ENCODE assay signal across 6 cellular contexts in the genomic region with DNA sequence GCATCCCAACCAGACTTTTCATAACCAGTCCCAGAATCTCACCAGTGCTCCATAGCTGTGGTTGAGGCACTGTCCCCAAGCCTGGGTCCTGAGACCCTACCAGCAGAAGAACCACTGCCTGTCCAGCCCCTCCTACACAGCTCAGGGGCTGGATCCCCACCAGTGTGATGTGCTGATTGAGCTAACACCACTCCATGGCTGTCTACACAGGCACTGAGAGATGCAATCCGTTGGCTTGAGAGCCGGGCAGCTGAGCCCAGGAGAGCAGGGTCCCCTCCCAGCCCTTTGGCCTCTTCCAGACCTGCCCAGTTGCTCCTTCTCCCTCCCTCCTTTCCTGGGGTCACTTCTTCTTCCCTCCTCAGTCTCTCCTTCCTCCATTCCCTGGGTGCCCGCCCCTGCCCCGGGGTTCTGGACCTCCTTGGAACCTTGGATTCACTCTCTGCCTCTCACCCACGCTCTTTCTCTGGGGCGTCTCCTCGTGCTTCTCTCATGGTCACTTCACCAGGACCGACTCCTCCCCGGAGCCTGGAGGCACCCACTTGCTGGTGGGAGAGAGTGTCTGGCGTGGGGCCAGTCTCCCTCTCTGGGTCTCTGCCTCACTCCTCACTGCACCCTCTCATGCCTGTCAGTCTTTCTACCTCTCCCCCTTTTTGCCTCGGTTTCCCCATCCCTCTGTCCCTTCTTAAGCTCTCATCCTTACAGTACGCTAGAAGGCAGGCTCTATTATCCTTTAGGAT. TPM values are rescaled to one million over a fixed set of nuclear protein-coding genes. Genes with fewer than 3 reads are reported as not detected.
DNase-seq lines count a peak whose midpoint lies in the region; ATAC-seq and TF ChIP-seq lines count a peak whose summit lies in the region.

No MANE protein-coding gene starts in this region.

- peak overlapping the region; percentile 75 to 90 (median 84) for H3K4me3 Mint-ChIP-seq in brain
- peak overlapping the region; percentile 81 for H3K4me3 Mint-ChIP-seq in nephron progenitor cell

- H3K27ac Mint-ChIP-seq in brain (peak overlapping the region; percentile 83 to 93 (median 90)), nephron progenitor cell (peak overlapping the region; percentile 64)

- no peaks in the 10 kb centered on the region for H3K9me3 Mint-ChIP-seq in brain
- H3K9me3 Mint-ChIP-seq in nephron progenitor cell = no peaks in the 10 kb centered on the region

- H3K27me3 Mint-ChIP-seq in brain (peaks cover 4% of the 10 kb centered on the region), nephron progenitor cell (ENCODE audit: low read depth, poor library complexity) (no peaks in the 10 kb centered on the region)

- ATAC-seq in HG02678 (IDR thresholded peaks at IDR 0.05; ENCODE audit: unreplicated experiment) = peak; percentile 5
- no peak for ATAC-seq in HG02840 (IDR thresholded peaks at IDR 0.05; ENCODE audit: low FRiP score, unreplicated experiment)
- no peak for ATAC-seq in GM18868 (IDR thresholded peaks at IDR 0.05; ENCODE audit: unreplicated experiment)
- no peak for ATAC-seq in HG03159 (IDR thresholded peaks at IDR 0.05; ENCODE audit: unreplicated experiment)

- H3K36me3 Mint-ChIP-seq in brain (peaks cover 13% of the 10 kb centered on the region), nephron progenitor cell (ENCODE audit: low read depth) (peaks cover 8% of the 10 kb centered on the region)

- TF ChIP-seq CTCF in brain (conservative IDR thresholded peaks at IDR 0.05) = no peak
- TF ChIP-seq CTCF in nephron progenitor cell (IDR thresholded peaks at IDR 0.05) = no peak

- H3K4me1 Mint-ChIP-seq in brain = peaks cover 39% of the 10 kb centered on the region
- H3K4me1 Mint-ChIP-seq in nephron progenitor cell = peaks cover 57% of the 10 kb centered on the region

- DNase-seq in nephron progenitor cell = no peak

RNA-seq across cellular contexts. Expression of a gene that starts 0.7 kb away (rescaled TPM):
- 81.7 TPM for polyA plus RNA-seq in brain (ENCODE audit: insufficient read depth, low read depth, low replicate concordance)

RNA-seq across cellular contexts. Expression of a gene that starts 25.3 kb away (rescaled TPM):
- 7.1 TPM for polyA plus RNA-seq in brain (ENCODE audit: insufficient read depth, low read depth, low replicate concordance)

RNA-seq across cellular contexts. Expression of a gene that starts 34.0 kb away (rescaled TPM):
- polyA plus RNA-seq in brain (ENCODE audit: insufficient read depth, low read depth, low replicate concordance) = 48.9 TPM

RNA-seq across cellular contexts. Expression of a gene that starts 46.1 kb away (rescaled TPM):
- polyA plus RNA-seq in brain (ENCODE audit: insufficient read depth, low read depth, low replicate concordance) = 108 TPM

RNA-seq across cellular contexts. Expression of a gene that starts 48.2 kb away (rescaled TPM):
- polyA plus RNA-seq in brain (ENCODE audit: insufficient read depth, low read depth, low replicate concordance) = 116 TPM
